ENCODE assay signal across 1 cellular context in genomic region chr10:68331455-68332258, GRCh38.
A peak's percentile ranks its signal among the peaks of the same experiment; 100 is the strongest.
TF ChIP-seq lines count a peak whose summit lies in the region.

HNRNPH3 (plus strand) TSS chr10:68332064; CDS start chr10:68337222, 5,158 bp downstream.

TF ChIP-seq in H1, 55 proteins besides CTCF, POLR2A, EP300 and RAD21:
- TF ChIP-seq HDAC2 (IDR thresholded peaks at IDR 0.05; ENCODE audit: borderline replicate concordance in 1 of 2, low read depth in 2 of 2, low read length in 2 of 2) (no peak; a peak in 1 of 4 replicates), RBBP5 (IDR thresholded peaks at IDR 0.05; ENCODE audit: borderline replicate concordance, low read depth, low read length) (peak; percentile 51; the same call in 1 of the 2 replicates), CBX5 (IDR thresholded peaks at IDR 0.05; ENCODE audit: low read depth, low read length) (no peak), GABPA (IDR thresholded peaks at IDR 0.05; ENCODE audit: borderline replicate concordance, insufficient read depth, low read length) (no peak), CHD2 (IDR thresholded peaks at IDR 0.05; ENCODE audit: low read length) (peak; percentile 100), NANOG (IDR thresholded peaks at IDR 0.05; ENCODE audit: insufficient read depth, low read depth, low read length, poor library complexity, severe bottlenecking) (peak; percentile 71), SIN3A (conservative IDR thresholded peaks at IDR 0.05 in 1 of 2, IDR thresholded peaks at IDR 0.05 in 1 of 2; ENCODE audit: low read depth in 1 of 2, low read length in 2 of 2) (peak in 1 of 2 experiments; percentile 95; a peak in 2 of 4 replicates), BCL11A (IDR thresholded peaks at IDR 0.05; ENCODE audit: low read depth in 2 of 2, low read length in 2 of 2) (no peak), TBP (IDR thresholded peaks at IDR 0.05; ENCODE audit: low read depth, low read length) (peak; percentile 98), NRF1 (IDR thresholded peaks at IDR 0.05; ENCODE audit: low read depth, low read length) (peak; percentile 85), POLR2AphosphoS5 (IDR thresholded peaks at IDR 0.05; ENCODE audit: low read depth, low read length) (peak; percentile 100), TCF12 (IDR thresholded peaks at IDR 0.05; ENCODE audit: low read depth, low read length) (peak; percentile 75; the same call in 1 of the 2 replicates), JUN (IDR thresholded peaks at IDR 0.05; ENCODE audit: low read depth, low read length) (no peak), SIX5 (IDR thresholded peaks at IDR 0.05; ENCODE audit: low read depth, low read length) (no peak), KDM4A (IDR thresholded peaks at IDR 0.05; ENCODE audit: low read depth, low read length, severe bottlenecking) (peak; percentile 96), KDM1A (IDR thresholded peaks at IDR 0.05; ENCODE audit: borderline replicate concordance, low read length) (no peak; the same call in 1 of the 2 replicates), SIRT6 (IDR thresholded peaks at IDR 0.05; ENCODE audit: low read length) (no peak), E2F6 (IDR thresholded peaks at IDR 0.05) (peak; percentile 79), CHD1 (IDR thresholded peaks at IDR 0.05; ENCODE audit: low read depth, low read length) (peak; percentile 66; the same call in 1 of the 2 replicates), PHF8 (conservative IDR thresholded peaks at IDR 0.05; ENCODE audit: low read depth, low read length) (peak; percentile 86), TAF7 (optimal IDR thresholded peaks at IDR 0.05; ENCODE audit: borderline replicate concordance, low read depth, low read length) (peak; percentile 100), SP4 (IDR thresholded peaks at IDR 0.05; ENCODE audit: low read length) (peak; percentile 34), BRCA1 (IDR thresholded peaks at IDR 0.05; ENCODE audit: low read depth, low read length) (peak; percentile 99), ZNF274 (IDR thresholded peaks at IDR 0.05; ENCODE audit: borderline replicate concordance, extremely low read depth, low read length) (no peak), SUZ12 (IDR thresholded peaks at IDR 0.05; ENCODE audit: low read length) (no peak), EGR1 (IDR thresholded peaks at IDR 0.05; ENCODE audit: borderline replicate concordance, low read depth, low read length) (peak; percentile 52; the same call in 1 of the 2 replicates), RFX5 (IDR thresholded peaks at IDR 0.05; ENCODE audit: borderline replicate concordance, low read depth, low read length) (no peak), SRF (IDR thresholded peaks at IDR 0.05; ENCODE audit: low read depth, low read length) (no peak), SP1 (IDR thresholded peaks at IDR 0.05; ENCODE audit: low read depth, low read length) (0 out of 2 replicates have a peak, but pooled peaks have one; percentile 62), USF2 (IDR thresholded peaks at IDR 0.05; ENCODE audit: low read length) (0 out of 2 replicates have a peak, but pooled peaks have one; percentile 52), CREB1 (IDR thresholded peaks at IDR 0.05) (peak; percentile 7; the same call in 1 of the 2 replicates), ASH2L (IDR thresholded peaks at IDR 0.05; ENCODE audit: low read length) (peak; percentile 95), CBX8 (IDR thresholded peaks at IDR 0.05; ENCODE audit: borderline replicate concordance, low read depth, low read length) (no peak), POU5F1 (IDR thresholded peaks at IDR 0.05; ENCODE audit: low read depth, low read length) (no peak), CHD7 (IDR thresholded peaks at IDR 0.05; ENCODE audit: insufficient replicate concordance, low read length) (no peak), YY1 (IDR thresholded peaks at IDR 0.05; ENCODE audit: low read depth, low read length) (peak; percentile 73), CTBP2 (IDR thresholded peaks at IDR 0.05; ENCODE audit: borderline replicate concordance, insufficient read depth, insufficient read length, low read length) (no peak), TAF1 (IDR thresholded peaks at IDR 0.05; ENCODE audit: low read depth, low read length) (peak; percentile 100), GTF2F1 (IDR thresholded peaks at IDR 0.05; ENCODE audit: borderline replicate concordance, low read depth, low read length) (peak; percentile 94), CEBPB (IDR thresholded peaks at IDR 0.05; ENCODE audit: low read depth, low read length) (peak; percentile 37; the same call in 1 of the 2 replicates), JUND (IDR thresholded peaks at IDR 0.05; ENCODE audit: low read length) (peak; percentile 68; the same call in 1 of the 2 replicates), FOSL1 (IDR thresholded peaks at IDR 0.05; ENCODE audit: insufficient read depth, low read depth, low read length) (no peak), SP2 (IDR thresholded peaks at IDR 0.05; ENCODE audit: low read length) (no peak)
- TF ChIP-seq, protein P1, sequence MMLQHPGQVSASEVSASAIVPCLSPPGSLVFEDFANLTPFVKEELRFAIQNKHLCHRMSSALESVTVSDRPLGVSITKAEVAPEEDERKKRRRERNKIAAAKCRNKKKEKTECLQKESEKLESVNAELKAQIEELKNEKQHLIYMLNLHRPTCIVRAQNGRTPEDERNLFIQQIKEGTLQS (IDR thresholded peaks at IDR 0.05; ENCODE audit: insufficient read depth, low read depth, low read length), result 0 out of 2 replicates have a peak, but pooled peaks have one; percentile 32
- TF ChIP-seq, protein P2, sequence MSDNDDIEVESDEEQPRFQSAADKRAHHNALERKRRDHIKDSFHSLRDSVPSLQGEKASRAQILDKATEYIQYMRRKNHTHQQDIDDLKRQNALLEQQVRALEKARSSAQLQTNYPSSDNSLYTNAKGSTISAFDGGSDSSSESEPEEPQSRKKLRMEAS (IDR thresholded peaks at IDR 0.05), result peak; percentile 92
